ENCODE assay signal across 18 cellular contexts in genomic region chr9:90555351-90556057, GRCh38.
"Had no signal": no experiment of that assay in that cellular context is flagged by ENCODE, and none has a peak within 500 bp of the region (broad histone marks: within the 10 kb centered on the region; RNA-seq: fewer than 3 reads in every experiment).

No MANE protein-coding gene starts in this region.

- H3K4me3 ChIP-seq: tibial artery had no signal

- H3K27ac ChIP-seq: parathyroid adenoma, tibial artery had no signal

- FAIRE-seq: urothelium cell line had no signal

- H3K27me3 ChIP-seq: tibial artery had no signal

- ATAC-seq: activated CD8-positive, alpha-beta T cell treated with anti-CD3 and anti-CD28 coated beads, Interleukin-2, amount 10 ng/mL, durations not matched to agents 7 days and 5 days; activated naive CD8-positive, alpha-beta T cell treated with anti-CD3 and anti-CD28 coated beads, Interleukin-2, amount 50 U/mL, for 24 hours; left ventricle myocardium superior; naive thymus-derived CD8-positive, alpha-beta T cell; stimulated activated naive CD8-positive, alpha-beta T cell treated with anti-CD3 and anti-CD28 coated beads, Interleukin-15, Interleukin-2, amounts not matched to agents 100 U/mL and 50 U/mL, for 24 hours had no signal

- DNase-seq: activated CD4-positive, alpha-beta T cell treated with anti-CD3 and anti-CD28 coated beads for 48 hours; activated CD4-positive, CD25-positive, alpha-beta regulatory T cell; activated CD8-positive, alpha-beta T cell treated with anti-CD3 and anti-CD28 coated beads, Interleukin-2, amount 10 ng/mL, durations not matched to agents 7 days and 5 days; activated effector memory CD4-positive, alpha-beta T cell treated with Interleukin-2 at 50 U/mL for 16 hours; activated naive CD4-positive, alpha-beta T cell treated with anti-CD3 and anti-CD28 coated beads, Interleukin-2, amount 10 ng/mL, durations not matched to agents 7 days and 5 days; activated naive CD8-positive, alpha-beta T cell treated with anti-CD3 and anti-CD28 coated beads, Interleukin-2, amount 50 U/mL, for 24 hours; activated T-cell treated with anti-CD3 and anti-CD28 coated beads, Interleukin-2, amount 50 U/mL, for 24 hours; effector CD8-positive, alpha-beta T cell; islet precursor cell; left ventricle myocardium superior; naive thymus-derived CD8-positive, alpha-beta T cell; stimulated activated naive CD8-positive, alpha-beta T cell treated with anti-CD3 and anti-CD28 coated beads, Interleukin-15, Interleukin-2, amounts not matched to agents 100 U/mL and 50 U/mL, for 24 hours; substantia nigra; T-helper 1 cell; T-helper 9 cell; tibial artery had no signal

- H3K36me3 ChIP-seq: tibial artery had no signal

- H3K9ac ChIP-seq: parathyroid adenoma had no signal

- H3K9me3 ChIP-seq: tibial artery had no signal

- H2AFZ ChIP-seq: parathyroid adenoma had no signal

- H3K4me1 ChIP-seq: parathyroid adenoma, tibial artery had no signal
